ENCODE assay signal across 1 cellular context in the genomic region with DNA sequence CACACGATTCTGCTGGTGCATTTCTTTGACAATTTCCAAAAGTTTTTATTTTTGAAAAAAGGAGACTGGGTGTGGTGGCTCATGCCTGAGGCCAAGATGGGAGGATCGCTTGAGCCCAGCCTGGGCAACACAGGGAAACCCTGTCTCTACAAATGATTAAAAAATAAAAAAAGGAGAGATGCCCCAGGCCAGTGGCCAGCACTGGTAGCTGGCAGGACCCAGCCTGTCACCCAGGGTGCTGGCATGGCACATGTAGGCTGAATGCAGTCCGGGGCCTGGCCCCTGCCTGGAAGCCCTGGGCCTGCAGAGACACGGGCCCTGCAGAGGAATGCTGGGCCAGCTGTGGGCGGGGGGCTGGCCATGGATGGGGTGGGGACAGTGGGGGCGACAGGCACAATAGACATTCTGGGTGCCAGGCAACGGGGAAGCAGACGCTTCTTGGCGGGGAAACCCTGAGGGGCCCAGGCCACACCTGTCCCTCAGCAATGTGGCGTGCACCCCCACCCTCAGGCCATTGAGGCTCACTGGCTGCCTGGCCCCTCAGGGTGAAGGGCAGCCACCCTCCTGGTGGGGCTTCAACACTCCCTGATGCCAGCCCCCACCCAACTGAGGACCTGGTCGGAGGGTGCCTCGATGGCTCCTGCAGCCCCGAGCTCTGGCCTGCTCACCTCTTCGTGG.
TF ChIP-seq lines count a peak whose summit lies in the region.

No MANE protein-coding gene starts in this region.

TF ChIP-seq in IMR-90, 13 proteins besides CTCF, POLR2A, EP300 and RAD21:
- TF ChIP-seq MAZ (IDR thresholded peaks at IDR 0.05; ENCODE audit: borderline replicate concordance, low read depth, low read length) (no peak), BHLHE40 (IDR thresholded peaks at IDR 0.05; ENCODE audit: low read depth, low read length) (no peak), SMC3 (IDR thresholded peaks at IDR 0.05; ENCODE audit: low read depth, low read length) (no peak), CEBPB (IDR thresholded peaks at IDR 0.05; ENCODE audit: low read depth, low read length) (no peak), MXI1 (IDR thresholded peaks at IDR 0.05; ENCODE audit: borderline replicate concordance, low read depth, low read length) (no peak), CHD1 (IDR thresholded peaks at IDR 0.05; ENCODE audit: low read depth, low read length) (no peak), FOS (IDR thresholded peaks at IDR 0.05; ENCODE audit: low read depth, low read length) (no peak)
- TF ChIP-seq, protein P1, sequence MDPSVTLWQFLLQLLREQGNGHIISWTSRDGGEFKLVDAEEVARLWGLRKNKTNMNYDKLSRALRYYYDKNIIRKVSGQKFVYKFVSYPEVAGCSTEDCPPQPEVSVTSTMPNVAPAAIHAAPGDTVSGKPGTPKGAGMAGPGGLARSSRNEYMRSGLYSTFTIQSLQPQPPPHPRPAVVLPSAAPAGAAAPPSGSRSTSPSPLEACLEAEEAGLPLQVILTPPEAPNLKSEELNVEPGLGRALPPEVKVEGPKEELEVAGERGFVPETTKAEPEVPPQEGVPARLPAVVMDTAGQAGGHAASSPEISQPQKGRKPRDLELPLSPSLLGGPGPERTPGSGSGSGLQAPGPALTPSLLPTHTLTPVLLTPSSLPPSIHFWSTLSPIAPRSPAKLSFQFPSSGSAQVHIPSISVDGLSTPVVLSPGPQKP (IDR thresholded peaks at IDR 0.05; ENCODE audit: borderline replicate concordance, low read depth, low read length): no peak
- TF ChIP-seq, protein P2, sequence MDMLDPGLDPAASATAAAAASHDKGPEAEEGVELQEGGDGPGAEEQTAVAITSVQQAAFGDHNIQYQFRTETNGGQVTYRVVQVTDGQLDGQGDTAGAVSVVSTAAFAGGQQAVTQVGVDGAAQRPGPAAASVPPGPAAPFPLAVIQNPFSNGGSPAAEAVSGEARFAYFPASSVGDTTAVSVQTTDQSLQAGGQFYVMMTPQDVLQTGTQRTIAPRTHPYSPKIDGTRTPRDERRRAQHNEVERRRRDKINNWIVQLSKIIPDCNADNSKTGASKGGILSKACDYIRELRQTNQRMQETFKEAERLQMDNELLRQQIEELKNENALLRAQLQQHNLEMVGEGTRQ (IDR thresholded peaks at IDR 0.05; ENCODE audit: low read depth, low read length): no peak
